1 cellular context compared by ENCODE assay signal in genomic region chr16:57462209-57462977, GRCh38.
TF ChIP-seq lines count a peak whose summit lies in the region.

Gene POLR2C (plus strand): TSS chr16:57462679. CDS start chr16:57462725, 46 bp downstream.

TF ChIP-seq in K562, 482 proteins besides CTCF, POLR2A, EP300 and RAD21 (continued from another document and continues in another):
- TF ChIP-seq ZNF589 (CRISPR knock-in tag; IDR thresholded peaks at IDR 0.05; ENCODE audit: low read depth) (no peak), ZNF316 (IDR thresholded peaks at IDR 0.05) (no peak), HOMEZ (CRISPR knock-in tag; IDR thresholded peaks at IDR 0.05) (no peak), TCF15 (CRISPR knock-in tag; IDR thresholded peaks at IDR 0.05) (no peak), POLR2B (IDR thresholded peaks at IDR 0.05; ENCODE audit: low read depth, partially characterized antibody) (peak; percentile 97), BACH1 (tag; IDR thresholded peaks at IDR 0.05) (no peak), MYNN (IDR thresholded peaks at IDR 0.05) (no peak), MYNN (CRISPR knock-in tag; IDR thresholded peaks at IDR 0.05) (no peak), POU5F1 (IDR thresholded peaks at IDR 0.05; ENCODE audit: borderline replicate concordance, low read depth, low read length, partially characterized antibody) (no peak), TAF7 (tag; IDR thresholded peaks at IDR 0.05) (peak; percentile 88), ZC3H4 (CRISPR knock-in tag; IDR thresholded peaks at IDR 0.05; ENCODE audit: borderline replicate concordance) (no peak), TCF7L2 (IDR thresholded peaks at IDR 0.05; ENCODE audit: low read depth, low read length) (no peak), ZC3H8 (IDR thresholded peaks at IDR 0.05) (no peak), PRPF4 (IDR thresholded peaks at IDR 0.05; ENCODE audit: insufficient read depth, low read depth, low read length, poor library complexity, severe bottlenecking) (no peak), ZNF253 (CRISPR knock-in tag; conservative IDR thresholded peaks at IDR 0.05) (no peak), PTTG1 (tag; IDR thresholded peaks at IDR 0.05; ENCODE audit: low read depth) (no peak), MIER1 (IDR thresholded peaks at IDR 0.05; ENCODE audit: low read depth) (no peak), ZFP30 (CRISPR knock-in tag; IDR thresholded peaks at IDR 0.05; ENCODE audit: borderline replicate concordance) (no peak), SOX6 (IDR thresholded peaks at IDR 0.05) (peak; percentile 54; the same call in 1 of the 2 replicates), ZNF398 (CRISPR knock-in tag; IDR thresholded peaks at IDR 0.05) (no peak), CCAR2 (IDR thresholded peaks at IDR 0.05; ENCODE audit: low read depth, low read length) (no peak), PHB2 (IDR thresholded peaks at IDR 0.05; ENCODE audit: low read depth) (no peak), CEBPZ (IDR thresholded peaks at IDR 0.05; ENCODE audit: borderline replicate concordance, low read depth, low read length) (no peak), ZNF311 (CRISPR knock-in tag; IDR thresholded peaks at IDR 0.05) (no peak), YY1 (IDR thresholded peaks at IDR 0.05; ENCODE audit: borderline replicate concordance in 1 of 3, control insufficient read depth in 1 of 3, extremely low read depth in 1 of 3, insufficient read depth in 3 of 3, insufficient read length in 1 of 3, insufficient replicate concordance in 2 of 3, low read depth in 1 of 3, low read length in 2 of 3) (peak in 2 of 3 experiments; percentile 65 to 74), MCM7 (IDR thresholded peaks at IDR 0.05) (no peak), CREBBP (IDR thresholded peaks at IDR 0.05; ENCODE audit: low read depth, low read length) (no peak), HNRNPK (IDR thresholded peaks at IDR 0.05; ENCODE audit: low read depth, low read length, poor library complexity, severe bottlenecking) (no peak), SMARCC2 (IDR thresholded peaks at IDR 0.05; ENCODE audit: low read depth) (no peak), ZFPM2 (CRISPR knock-in tag; IDR thresholded peaks at IDR 0.05) (no peak), SLC30A9 (CRISPR knock-in tag; IDR thresholded peaks at IDR 0.05) (no peak), FIP1L1 (IDR thresholded peaks at IDR 0.05; ENCODE audit: low read depth, low read length, poor library complexity, severe bottlenecking) (no peak), BRD9 (IDR thresholded peaks at IDR 0.05; ENCODE audit: low read depth, partially characterized antibody) (no peak), ZNF184 (CRISPR knock-in tag; IDR thresholded peaks at IDR 0.05) (no peak), MCM3 (IDR thresholded peaks at IDR 0.05) (no peak), ZNF655 (CRISPR knock-in tag; IDR thresholded peaks at IDR 0.05) (no peak), IRF9 (tag; IDR thresholded peaks at IDR 0.05) (no peak), ZNF644 (tag; IDR thresholded peaks at IDR 0.05; ENCODE audit: low read depth) (no peak), U2AF1 (optimal IDR thresholded peaks at IDR 0.05; ENCODE audit: low read depth, low read length) (peak; percentile 29), BDP1 (IDR thresholded peaks at IDR 0.05; ENCODE audit: insufficient read depth, insufficient read length) (no peak), SMAD1 (IDR thresholded peaks at IDR 0.05; ENCODE audit: low read depth, low read length, partially characterized antibody) (peak; percentile 73), TAL1 (IDR thresholded peaks at IDR 0.05) (no peak), ZNF140 (CRISPR knock-in tag; IDR thresholded peaks at IDR 0.05) (no peak), USF2 (CRISPR knock-in tag; IDR thresholded peaks at IDR 0.05) (no peak), ATF2 (CRISPR knock-in tag; IDR thresholded peaks at IDR 0.05) (no peak), DPF2 (IDR thresholded peaks at IDR 0.05) (no peak), E2F8 (IDR thresholded peaks at IDR 0.05; ENCODE audit: low read depth, partially characterized antibody) (peak; percentile 90)
